In the genomic region with DNA sequence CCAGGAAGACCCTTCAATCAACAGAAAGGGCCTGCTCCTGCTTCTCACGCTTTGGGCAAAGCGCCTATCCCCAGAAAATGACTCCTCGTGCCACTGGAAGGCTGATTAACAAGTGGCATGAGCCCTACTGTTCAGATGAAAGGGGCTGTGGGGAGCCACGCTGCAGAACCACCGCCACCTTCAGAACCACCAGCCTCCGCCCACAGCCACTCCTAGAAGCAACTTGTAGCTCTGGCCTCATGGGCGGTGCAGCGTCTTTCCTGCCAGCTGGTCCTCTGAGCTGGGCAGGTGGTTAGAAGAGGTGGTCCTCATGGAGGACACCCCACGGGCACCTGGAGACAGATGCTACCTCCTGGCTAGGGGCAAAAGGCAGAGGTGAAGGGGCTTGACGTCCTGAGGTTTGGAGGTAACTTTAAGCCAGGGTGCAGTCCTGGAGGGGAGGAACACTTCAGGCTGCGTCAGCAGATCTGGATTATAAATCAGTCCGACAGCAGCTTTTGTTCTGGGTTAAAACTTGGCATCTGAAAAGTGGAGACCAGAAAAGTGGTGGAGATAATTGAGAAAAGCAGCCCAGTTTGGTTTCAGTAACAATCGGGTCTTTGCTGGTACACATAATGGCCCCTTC, we compare ENCODE assay signal across 8 cellular contexts. TPM values are rescaled to one million over a fixed set of nuclear protein-coding genes. Genes with fewer than 3 reads are reported as not detected.
DNase-seq lines count a peak whose midpoint lies in the region; ATAC-seq and TF ChIP-seq lines count a peak whose summit lies in the region.

No MANE protein-coding gene starts in this region.

- H3K9me3 ChIP-seq in mesodermal cell (ENCODE audit: control insufficient read depth, low read length) (no peaks in the 10 kb centered on the region), subcutaneous abdominal adipose tissue (ENCODE audit: control insufficient read depth in 5 of 5, low read length in 5 of 5) (no peaks in the 10 kb centered on the region)

- no peaks in the 10 kb centered on the region for H3K27me3 ChIP-seq in subcutaneous abdominal adipose tissue (ENCODE audit: control insufficient read depth in 5 of 5, insufficient read depth in 4 of 5, low read length in 5 of 5)

- WGBS in mesodermal cell (ENCODE audit: insufficient coverage in 2 of 2), 2 experiments = 46 to 62% methylated on average over 6 to 8 of the region's 13 CpGs

- peaks cover 2% of the 10 kb centered on the region for H3K36me3 Mint-ChIP-seq in activated CD4-positive, alpha-beta T cell treated with anti-CD3 and anti-CD28 coated beads for 36 hours (ENCODE audit: low read depth)

- peak overlapping the region; percentile 63 for H3K4me3 Mint-ChIP-seq in activated CD4-positive, alpha-beta T cell treated with anti-CD3 and anti-CD28 coated beads for 36 hours

- ATAC-seq in activated CD4-positive, alpha-beta T cell treated with anti-CD3 and anti-CD28 coated beads for 36 hours = peak; percentile 20
- ATAC-seq in GM19463 (IDR thresholded peaks at IDR 0.05; ENCODE audit: unreplicated experiment) = no peak

- POLR2A ChIA-PET in activated CD4-positive, alpha-beta T cell treated with anti-CD3 and anti-CD28 coated beads for 36 hours (lab: Charles Lee) = interaction anchor here (0.6 to 0.9 kb wide), 2 partner anchors 84 to 85 kb away, joined by 4 read pairs; no protein-coding TSS in a partner anchor

- H3K4me1 Mint-ChIP-seq in activated CD4-positive, alpha-beta T cell treated with anti-CD3 and anti-CD28 coated beads for 36 hours = peaks cover 55% of the 10 kb centered on the region

- no peaks in the 10 kb centered on the region for H3K9me3 Mint-ChIP-seq in activated CD4-positive, alpha-beta T cell treated with anti-CD3 and anti-CD28 coated beads for 36 hours (ENCODE audit: low read depth)

- H3K4me1 ChIP-seq in mesodermal cell (ENCODE audit: control insufficient read depth, insufficient read depth, low read length, poor library complexity, severe bottlenecking) (peaks cover 48% of the 10 kb centered on the region), subcutaneous abdominal adipose tissue (ENCODE audit: control insufficient read depth in 5 of 5, insufficient read depth in 5 of 5, low read length in 5 of 5) (peaks cover 10 to 75% (median 58%) of the 10 kb centered on the region in 5 donors)

- peak overlapping the region in 3 of 5 donors; percentile 24 to 73 (median 73) for H3K9ac ChIP-seq in subcutaneous abdominal adipose tissue (ENCODE audit: low read length in 5 of 5)

- no peak for TF ChIP-seq CTCF in coronary artery (IDR thresholded peaks at IDR 0.05)

- DNase-seq in NCI-H2107 treated with DMSO at 0.1 percent for 48 hours (lab: John Stamatoyannopoulos, UW; ENCODE audit: unreplicated experiment) = peak; percentile 51
- DNase-seq in NCI-H2107 (lab: John Stamatoyannopoulos, UW) = no peak
- DNase-seq in activated CD4-positive, alpha-beta T cell treated with anti-CD3 and anti-CD28 coated beads for 36 hours = peak; percentile 68
- no peak for DNase-seq in coronary artery (ENCODE audit: low spot score)
- no peak for DNase-seq in NCI-H1694 (lab: John Stamatoyannopoulos, UW)

- CTCF ChIA-PET in activated CD4-positive, alpha-beta T cell treated with anti-CD3 and anti-CD28 coated beads for 36 hours (lab: Charles Lee) = interaction anchor here (0.5 to 1.7 kb wide), 8 partner anchors 10 to 242 kb away, joined by 3 to 6 read pairs (median 4); no protein-coding TSS in a partner anchor

- peaks cover 6% of the 10 kb centered on the region for H3K27me3 Mint-ChIP-seq in activated CD4-positive, alpha-beta T cell treated with anti-CD3 and anti-CD28 coated beads for 36 hours

- H3K36me3 ChIP-seq in mesodermal cell (ENCODE audit: control insufficient read depth, insufficient read depth, low read length) = peaks cover 21% of the 10 kb centered on the region
- H3K36me3 ChIP-seq in subcutaneous abdominal adipose tissue (ENCODE audit: control insufficient read depth in 5 of 5, insufficient read depth in 5 of 5, low read length in 5 of 5) = peaks cover 0 to 13% (median 7%) of the 10 kb centered on the region in 5 donors

- peak overlapping the region; percentile 47 for H3K27ac Mint-ChIP-seq in activated CD4-positive, alpha-beta T cell treated with anti-CD3 and anti-CD28 coated beads for 36 hours

- H3K27ac ChIP-seq in coronary artery = peak overlapping the region; percentile 96 to 100
- H3K27ac ChIP-seq in mesodermal cell (ENCODE audit: low read depth, low read length, severe bottlenecking) = no peak overlapping the region
- peak overlapping the region; percentile 49 for H3K27ac ChIP-seq in subcutaneous abdominal adipose tissue (ENCODE audit: low read depth, low read length)

- intact Hi-C loops in activated CD4-positive, alpha-beta T cell treated with anti-CD3 and anti-CD28 coated beads for 36 hours (cut with DNase I, micrococcal nuclease) = loop anchor here in 1 of 2 experiments (5.0 kb wide), 2 partner anchors 42 to 82 kb away; no protein-coding TSS in a partner anchor

- H3K4me3 ChIP-seq in coronary artery (peak overlapping the region; percentile 100), mesodermal cell (ENCODE audit: extremely low read depth, insufficient read depth, low read length, poor library complexity, severe bottlenecking) (peak overlapping the region; percentile 90), subcutaneous abdominal adipose tissue (ENCODE audit: low read depth in 1 of 5, low read length in 5 of 5) (peak overlapping the region; percentile 62 to 80 (median 69))

RNA-seq across cellular contexts. Expression of a gene that starts 0.9 kb away (rescaled TPM):
- total RNA-seq in activated CD4-positive, alpha-beta T cell treated with anti-CD3 and anti-CD28 coated beads for 36 hours = 1 to 10 TPM; 7.5 to 9.6 TPM
- polyA plus RNA-seq in mesodermal cell (2013, experiment 1 of 2) = 113 TPM
- polyA plus RNA-seq in mesodermal cell (2013, experiment 2 of 2) = 80.1 TPM

RNA-seq across cellular contexts. Expression of a gene that starts 12.9 kb away (rescaled TPM):
- 10 to 100 TPM; 23.0 to 23.6 TPM for total RNA-seq in activated CD4-positive, alpha-beta T cell treated with anti-CD3 and anti-CD28 coated beads for 36 hours
- polyA plus RNA-seq in mesodermal cell (2013, experiment 1 of 2) = 11.3 TPM
- 10.2 TPM for polyA plus RNA-seq in mesodermal cell (2013, experiment 2 of 2)

RNA-seq across cellular contexts. Expression of a gene that starts 26.9 kb away (rescaled TPM):
- total RNA-seq in activated CD4-positive, alpha-beta T cell treated with anti-CD3 and anti-CD28 coated beads for 36 hours = 1 to 10 TPM; 5.1 to 5.3 TPM
- 2.4 TPM for polyA plus RNA-seq in mesodermal cell (2013, experiment 1 of 2)
- 1.4 TPM for polyA plus RNA-seq in mesodermal cell (2013, experiment 2 of 2)

RNA-seq across cellular contexts. Expression of a gene that starts 54.7 kb away (rescaled TPM):
- total RNA-seq in activated CD4-positive, alpha-beta T cell treated with anti-CD3 and anti-CD28 coated beads for 36 hours = 10 to 100 TPM; 19.2 to 31.2 TPM
- 10.5 TPM for polyA plus RNA-seq in mesodermal cell (2013, experiment 1 of 2)
- polyA plus RNA-seq in mesodermal cell (2013, experiment 2 of 2) = 8.6 TPM

Comparison
In these comparisons a context has a peak if more than half of its experiments do, and no peak if none do; other contexts are left out.
1. DNase-seq: peak in NCI-H2107 treated with DMSO at 0.1 percent for 48 hours (single experiment) and activated CD4-positive, alpha-beta T cell treated with anti-CD3 and anti-CD28 coated beads for 36 hours (single experiment); none in NCI-H2107 (single experiment), coronary artery (single experiment) and NCI-H1694 (single experiment).
2. Peak in every context shown above with its lines, with median percentiles within 50 percentile points of each other: H3K4me3 ChIP-seq.